8 cellular contexts compared by ENCODE assay signal in the genomic region with DNA sequence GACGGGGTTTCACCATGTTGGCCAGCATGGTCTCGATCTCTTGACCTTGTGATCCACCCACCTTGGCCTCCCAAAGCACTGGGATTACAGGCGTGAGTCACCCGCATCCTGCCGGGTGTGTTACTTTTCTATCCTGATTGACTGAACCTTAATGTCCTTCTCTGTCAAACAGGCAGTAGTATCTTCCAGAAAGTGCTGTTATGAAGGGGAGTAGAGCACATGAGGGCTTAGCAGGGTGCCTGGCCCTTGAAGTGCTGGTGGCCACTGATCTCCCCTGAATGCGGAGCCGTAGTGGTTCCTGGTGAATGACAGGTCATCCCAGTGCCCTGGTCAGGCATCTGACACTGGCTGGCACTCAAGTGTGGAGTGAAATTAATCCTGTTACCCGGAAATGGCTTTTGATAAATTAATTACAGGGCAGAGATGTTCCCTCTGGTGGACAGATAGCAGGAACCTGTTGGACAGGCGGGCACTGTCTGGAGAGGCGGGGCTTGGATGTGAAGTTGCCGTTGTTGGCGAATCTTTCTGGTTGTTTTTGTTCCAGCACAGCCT. TPM values are rescaled to one million over a fixed set of nuclear protein-coding genes. Genes with fewer than 3 reads are reported as not detected.
DNase-seq lines count a peak whose midpoint lies in the region; ATAC-seq, FAIRE-seq and TF ChIP-seq lines count a peak whose summit lies in the region.

No MANE protein-coding gene starts in this region.

- H2AFZ ChIP-seq in PC-3 (ENCODE audit: low read length), result no peak overlapping the region
- H2AFZ ChIP-seq in endothelial cell of umbilical vein (ENCODE audit: low read depth, low read length), result no peak overlapping the region
- no peak overlapping the region for H2AFZ ChIP-seq in OCI-LY7 (ENCODE audit: low read length)

- no peaks in the 10 kb centered on the region for H3K36me3 Mint-ChIP-seq in osteocyte (ENCODE audit: unreplicated experiment)

- H3K4me2 ChIP-seq in PC-3 (ENCODE audit: low read length) (peak overlapping the region; percentile 51), endothelial cell of umbilical vein (ENCODE audit: insufficient read depth, low read length) (peak overlapping the region; percentile 44), OCI-LY7 (ENCODE audit: low read length) (no peak overlapping the region)

- H3K9me3 ChIP-seq in PC-3 (ENCODE audit: low read length) (no peaks in the 10 kb centered on the region), endothelial cell of umbilical vein (replicated peaks; ENCODE audit: control insufficient read depth, insufficient read depth, low read length) (no peaks in the 10 kb centered on the region), OCI-LY7 (ENCODE audit: low read length) (no peaks in the 10 kb centered on the region; the same call in 1 of the 2 replicates)

- H3K27me3 Mint-ChIP-seq in osteocyte (ENCODE audit: unreplicated experiment), result no peaks in the 10 kb centered on the region

- H3K4me3 ChIP-seq in PC-3 (ENCODE audit: low read length), result no peak overlapping the region
- H3K4me3 ChIP-seq in endothelial cell of umbilical vein (replicated peaks in 1 of 3; ENCODE audit: insufficient read depth in 1 of 3, low read depth in 1 of 3, low read length in 3 of 3), result no peak overlapping the region
- H3K4me3 ChIP-seq in OCI-LY7 (ENCODE audit: low read depth, low read length, poor library complexity, severe bottlenecking), result no peak overlapping the region

- TF ChIP-seq CTCF in PC-3 (conservative IDR thresholded peaks at IDR 0.05; ENCODE audit: low read depth, low read length) (peak; percentile 36; the same call in 1 of the 2 replicates), endothelial cell of umbilical vein (IDR thresholded peaks at IDR 0.05; ENCODE audit: extremely low read depth in 1 of 2, insufficient read depth in 1 of 2, low read depth in 1 of 2, low read length in 2 of 2) (no peak), osteocyte (IDR thresholded peaks at IDR 0.05) (peak; percentile 20), OCI-LY7 (conservative IDR thresholded peaks at IDR 0.05; ENCODE audit: low read length) (no peak)

- no peaks in the 10 kb centered on the region for H3K9me2 ChIP-seq in PC-3 (replicated peaks; ENCODE audit: low read length)
- H3K9me2 ChIP-seq in OCI-LY7 (ENCODE audit: insufficient read depth, low read length), result no peaks in the 10 kb centered on the region

- CTCF ChIA-PET in PC-3 (lab: Charles Lee), result no interaction called here
- CTCF ChIA-PET in endothelial cell of umbilical vein (lab: Charles Lee), result interaction anchor here (1.0 to 2.3 kb wide), 6 partner anchors 10 to 72 kb away, joined by 3 to 10 read pairs (median 6); no protein-coding TSS in a partner anchor
- CTCF ChIA-PET in OCI-LY7 (lab: Charles Lee; ENCODE audit: unreplicated experiment), result no interaction called here

- ATAC-seq in PC-3 (peak; percentile 60), GM21515 (IDR thresholded peaks at IDR 0.05; ENCODE audit: unreplicated experiment) (no peak), HG03135 (IDR thresholded peaks at IDR 0.05; ENCODE audit: unreplicated experiment) (no peak)

- H3K27me3 ChIP-seq in PC-3 (ENCODE audit: low read length), result no peaks in the 10 kb centered on the region
- H3K27me3 ChIP-seq in endothelial cell of umbilical vein (ENCODE audit: control insufficient read depth in 2 of 2, insufficient read depth in 2 of 2, low read length in 2 of 2), result no peaks in the 10 kb centered on the region

- peaks cover 20% of the 10 kb centered on the region for H3K4me1 ChIP-seq in PC-3 (ENCODE audit: insufficient read depth, low read length)
- peaks cover 51% of the 10 kb centered on the region for H3K4me1 ChIP-seq in endothelial cell of umbilical vein (ENCODE audit: control insufficient read depth, extremely low read depth, insufficient read depth, low read length)
- H3K4me1 ChIP-seq in OCI-LY7 (ENCODE audit: insufficient read depth, low read length, poor library complexity, severe bottlenecking), result peaks cover 6% of the 10 kb centered on the region

- FAIRE-seq in endothelial cell of umbilical vein (lab: Jason Lieb, UNC), result peak; percentile 60

- no peaks in the 10 kb centered on the region for H3F3A ChIP-seq in PC-3 (ENCODE audit: low read length, unreplicated experiment)

- BruUV-seq in PC-3 (replicated peaks; lab: Mats Ljungman, UMichigan), result no TSS peak
- BruUV-seq in endothelial cell of umbilical vein (replicated peaks; lab: Mats Ljungman, UMichigan), result no TSS peak
- BruUV-seq in OCI-LY7 (replicated peaks; lab: Mats Ljungman, UMichigan), result no TSS peak

- H3K4me1 Mint-ChIP-seq in osteocyte (ENCODE audit: unreplicated experiment), result peaks cover 62% of the 10 kb centered on the region

- in situ Hi-C loops in KBM-7 (cut with MboI; ENCODE audit: low pct_unique_long_range_greater_than_20kb, low sequenced_read_pairs), result no loop called here

- H3K4me3 Mint-ChIP-seq in osteocyte (ENCODE audit: unreplicated experiment), result no peak overlapping the region

- H3K9ac ChIP-seq in PC-3 (ENCODE audit: low read length) (no peak overlapping the region), endothelial cell of umbilical vein (replicated peaks; ENCODE audit: extremely low read depth, insufficient read depth, low read length) (peak overlapping the region; percentile 17)

- H4K20me1 ChIP-seq in PC-3 (ENCODE audit: low read length) (peaks cover 74% of the 10 kb centered on the region), endothelial cell of umbilical vein (replicated peaks; ENCODE audit: control insufficient read depth, extremely low read depth, insufficient read depth, low read length) (peaks cover 16% of the 10 kb centered on the region), OCI-LY7 (ENCODE audit: insufficient read depth, low read length) (peaks cover 20% of the 10 kb centered on the region)

- peaks cover 100% of the 10 kb centered on the region for H3K79me2 ChIP-seq in PC-3 (ENCODE audit: low read length)
- peaks cover 98% of the 10 kb centered on the region for H3K79me2 ChIP-seq in endothelial cell of umbilical vein (ENCODE audit: control insufficient read depth, insufficient read depth, low read length)
- peaks cover 100% of the 10 kb centered on the region for H3K79me2 ChIP-seq in OCI-LY7 (ENCODE audit: insufficient read depth, low read depth, low read length)

- H3K27ac ChIP-seq in PC-3 (ENCODE audit: low read length), result peak overlapping the region; percentile 8; the same call in 1 of the 2 replicates
- peak overlapping the region; percentile 89 for H3K27ac ChIP-seq in endothelial cell of umbilical vein (ENCODE audit: insufficient read depth, low read depth, low read length)
- H3K27ac ChIP-seq in OCI-LY7 (ENCODE audit: low read depth, low read length, poor library complexity, severe bottlenecking), result no peak overlapping the region

- no peaks in the 10 kb centered on the region for H3K36me3 ChIP-seq in PC-3 (ENCODE audit: low read depth, low read length)
- H3K36me3 ChIP-seq in endothelial cell of umbilical vein (ENCODE audit: control insufficient read depth in 2 of 2, extremely low read depth in 1 of 2, insufficient read depth in 2 of 2, low read length in 2 of 2), result peaks cover 0 to 5% of the 10 kb centered on the region in 2 experiments
- H3K36me3 ChIP-seq in OCI-LY7 (ENCODE audit: insufficient read depth, low read length), result peaks cover 92% of the 10 kb centered on the region

- no peaks in the 10 kb centered on the region for H3K9me3 Mint-ChIP-seq in osteocyte (ENCODE audit: unreplicated experiment)

- DNase-seq in DMS153 treated with DMSO at 0.1 percent for 48 hours (lab: John Stamatoyannopoulos, UW; ENCODE audit: unreplicated experiment) (peak; percentile 12), PC-3 (peak; percentile 16), endothelial cell of umbilical vein (ENCODE audit: low read depth, low spot score) (peak; percentile 26), osteocyte (ENCODE audit: extremely low spot score, unreplicated experiment) (no peak), KBM-7 (no peak), OCI-LY7 (ENCODE audit: low spot score) (no peak)

- no peak for TF ChIP-seq POLR2A in endothelial cell of umbilical vein (IDR thresholded peaks at IDR 0.05; ENCODE audit: low read depth, low read length)

- intact Hi-C loops in PC-3 (cut with micrococcal nuclease) (loop anchor here (2.0 kb wide), 1 partner anchor 28 kb away; a partner anchor contains a TSS), endothelial cell of umbilical vein (cut with micrococcal nuclease) (loop anchor here (2.0 kb wide), 1 partner anchor 28 kb away; a partner anchor contains a TSS), OCI-LY7 (cut with micrococcal nuclease; ENCODE audit: unreplicated experiment) (no loop called here)

- dilution Hi-C loops in endothelial cell of umbilical vein (cut with MboI; ENCODE audit: extremely low pct_ligation_motif_present, low sequenced_read_pairs), result no loop called here

- POLR2A ChIA-PET in PC-3 (lab: Charles Lee; ENCODE audit: unreplicated experiment), result no interaction called here
- POLR2A ChIA-PET in endothelial cell of umbilical vein (lab: Charles Lee), result no interaction called here
- POLR2A ChIA-PET in OCI-LY7 (lab: Charles Lee), result no interaction called here

- H3K9me1 ChIP-seq in endothelial cell of umbilical vein (replicated peaks; ENCODE audit: control insufficient read depth, extremely low read depth, insufficient read depth, low read length), result no peaks in the 10 kb centered on the region

- peak overlapping the region; percentile 61 for H3K27ac Mint-ChIP-seq in osteocyte (ENCODE audit: unreplicated experiment)

TF ChIP-seq in endothelial cell of umbilical vein, 7 proteins besides CTCF, POLR2A, EP300 and RAD21:
- TF ChIP-seq POLR2AphosphoS5 (IDR thresholded peaks at IDR 0.05; ENCODE audit: insufficient read depth, low read depth, low read length), result no peak
- TF ChIP-seq JUN (IDR thresholded peaks at IDR 0.05; ENCODE audit: borderline replicate concordance, insufficient read depth, insufficient read length, low read depth), result peak; percentile 2

RNA-seq across cellular contexts. Expression of a gene that starts 28.4 kb away (rescaled TPM):
- total RNA-seq in PC-3 (2014; rRNA removed) (46.9 and 64.7 TPM in 2 replicates), endothelial cell of umbilical vein (248 and 256 TPM in 2 replicates), osteocyte (285 and 290 TPM in 2 replicates), OCI-LY7 (2022) (210 and 224 TPM in 2 replicates)
- polyA plus RNA-seq in endothelial cell of umbilical vein, result 35.6 and 38.5 TPM in 2 replicates
- 47.2 and 56.3 TPM in 2 replicates for polyA plus RNA-seq in endothelial cell of umbilical vein (2011; cell fraction: cytosol; rRNA removed)
- polyA plus RNA-seq in endothelial cell of umbilical vein (2011; cell fraction: nucleus; rRNA removed), result 186 and 194 TPM in 2 replicates
- polyA plus RNA-seq in endothelial cell of umbilical vein (2012), result 126 and 147 TPM in 2 replicates
- polyA minus RNA-seq in endothelial cell of umbilical vein, result 142 and 143 TPM in 2 replicates
- 62.0 TPM for polyA minus RNA-seq in endothelial cell of umbilical vein (2011; cell fraction: cytosol; rRNA and poly(A)+ RNA removed)
- 93.2 and 110 TPM in 2 replicates for polyA minus RNA-seq in endothelial cell of umbilical vein (2011; cell fraction: nucleus; rRNA and poly(A)+ RNA removed)
- total RNA-seq in OCI-LY7 (2014; rRNA removed; shearing (Covaris generic)), result 84.2 and 89.4 TPM in 2 replicates

Comparison
In these comparisons a context has a peak if more than half of its experiments do, and no peak if none do; other contexts are left out.
1. DNase-seq: peak in DMS153 treated with DMSO at 0.1 percent for 48 hours (single experiment), PC-3 (single experiment) and endothelial cell of umbilical vein (single experiment); none in osteocyte (single experiment), KBM-7 (single experiment) and OCI-LY7 (single experiment).
2. CTCF ChIP-seq: peak in PC-3 (single experiment) and osteocyte (single experiment); none in endothelial cell of umbilical vein (0 of 2) and OCI-LY7 (single experiment).